ENCODE assay signal across 8 cellular contexts in the genomic region with DNA sequence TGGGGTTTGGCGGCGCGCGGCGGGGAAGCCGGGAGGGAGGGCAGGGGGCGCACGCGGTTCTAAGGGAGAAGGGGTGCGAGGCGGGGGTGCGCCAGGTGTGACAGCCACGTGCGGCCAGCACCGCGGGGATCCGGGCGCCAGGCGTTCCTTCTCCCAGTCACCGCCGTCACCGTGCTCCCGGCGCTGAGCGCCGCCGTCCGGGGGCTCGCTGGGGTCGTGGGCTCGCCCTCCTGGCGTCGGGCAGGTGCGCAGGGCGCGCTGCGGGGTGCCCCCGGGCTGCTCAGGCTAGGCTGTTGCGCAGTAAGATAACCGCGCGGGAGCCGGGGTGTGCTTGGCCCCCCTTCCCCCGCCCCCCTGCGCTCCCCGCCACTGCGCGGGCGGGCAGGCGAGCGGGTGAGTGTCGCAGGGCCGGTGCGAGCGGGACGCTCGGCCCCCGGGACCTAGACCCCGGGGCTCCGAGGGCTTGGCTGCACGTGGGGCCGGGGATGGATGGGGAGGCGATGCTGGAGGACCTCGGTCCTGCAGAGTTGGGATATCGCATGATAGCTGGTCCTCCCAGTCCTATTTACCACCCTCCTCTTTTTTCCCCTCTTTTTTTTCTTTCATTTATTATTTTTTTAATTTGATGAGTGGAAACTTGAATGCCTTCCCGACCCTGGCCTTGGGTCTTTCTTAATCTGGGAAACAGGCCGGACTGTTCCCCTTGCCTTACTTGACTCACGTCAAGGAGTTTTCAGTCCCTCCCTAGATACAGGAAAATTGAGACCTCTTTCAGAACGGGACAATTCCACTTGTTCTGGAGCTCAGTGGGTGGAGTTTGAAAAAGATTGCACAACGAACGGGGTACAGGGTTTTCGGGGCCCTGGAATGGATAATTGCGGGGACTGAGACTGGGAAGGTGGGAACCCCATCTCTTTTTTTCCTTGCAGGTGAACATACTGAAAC. TPM values are rescaled to one million over a fixed set of nuclear protein-coding genes. Genes with fewer than 3 reads are reported as not detected.
DNase-seq lines count a peak whose midpoint lies in the region; ATAC-seq and TF ChIP-seq lines count a peak whose summit lies in the region.

No MANE protein-coding gene starts in this region.

- H2AFZ ChIP-seq in neuron (ENCODE audit: low read depth, low read length), result peak overlapping the region; percentile 36

- CTCF ChIA-PET in BJ (lab: Yijun Ruan, JAX), result interaction anchor here (0.6 kb wide), 1 partner anchor 57 kb away, joined by 3 read pairs; no protein-coding TSS in a partner anchor

- peaks cover 5% of the 10 kb centered on the region for H3K4me1 ChIP-seq in neuron (ENCODE audit: insufficient read depth, low read length)

- H3K36me3 ChIP-seq in BJ (ENCODE audit: control insufficient read depth, insufficient read depth, low read length) (no peaks in the 10 kb centered on the region), neuron (ENCODE audit: insufficient read depth, low read length) (peaks cover 14% of the 10 kb centered on the region)

- peak overlapping the region; percentile 95 to 99 for H3K4me3 Mint-ChIP-seq in activated T-cell treated with anti-CD3 and anti-CD28 coated beads, Interleukin-2, amount 50 U/mL, for 72 hours
- peak overlapping the region; percentile 95 for H3K4me3 Mint-ChIP-seq in type B pancreatic cell

- H3K27me3 Mint-ChIP-seq in activated T-cell treated with anti-CD3 and anti-CD28 coated beads, Interleukin-2, amount 50 U/mL, for 72 hours (ENCODE audit: low read depth), result no peaks in the 10 kb centered on the region
- H3K27me3 Mint-ChIP-seq in type B pancreatic cell, result no peaks in the 10 kb centered on the region

- DNase-seq in BJ (ENCODE audit: low read depth), result no peak
- DNase-seq in NCI-H2107 treated with DMSO at 0.1 percent for 48 hours (lab: John Stamatoyannopoulos, UW; ENCODE audit: unreplicated experiment), result peak; percentile 12
- DNase-seq in activated T-cell treated with anti-CD3 and anti-CD28 coated beads, Interleukin-2, amount 50 U/mL, for 72 hours, result peak; percentile 45 to 58
- peak; percentile 50 for DNase-seq in fibroblast of mammary gland (ENCODE audit: low read depth)
- DNase-seq in type B pancreatic cell (ENCODE audit: extremely low spot score, unreplicated experiment), result no peak

- peaks cover 16% of the 10 kb centered on the region for H3K4me1 Mint-ChIP-seq in activated T-cell treated with anti-CD3 and anti-CD28 coated beads, Interleukin-2, amount 50 U/mL, for 72 hours (ENCODE audit: low read depth)
- peaks cover 12% of the 10 kb centered on the region for H3K4me1 Mint-ChIP-seq in type B pancreatic cell (ENCODE audit: unreplicated experiment)

- H3K9me3 Mint-ChIP-seq in activated T-cell treated with anti-CD3 and anti-CD28 coated beads, Interleukin-2, amount 50 U/mL, for 72 hours, result no peaks in the 10 kb centered on the region
- no peaks in the 10 kb centered on the region for H3K9me3 Mint-ChIP-seq in type B pancreatic cell

- TF ChIP-seq CTCF in BJ (IDR thresholded peaks at IDR 0.05; ENCODE audit: insufficient read depth, low read depth, low read length) (no peak), fibroblast of mammary gland (conservative IDR thresholded peaks at IDR 0.05; ENCODE audit: control insufficient read depth, insufficient read depth, low read depth, low read length) (no peak), type B pancreatic cell (conservative IDR thresholded peaks at IDR 0.05) (no peak)

- H3K27me3 ChIP-seq in BJ (ENCODE audit: control insufficient read depth, insufficient read depth, low read length) (no peaks in the 10 kb centered on the region), neuron (ENCODE audit: insufficient read depth, low read length) (no peaks in the 10 kb centered on the region)

- no peaks in the 10 kb centered on the region for H3K9me3 ChIP-seq in neuron (ENCODE audit: low read length)

- ATAC-seq in GM21381 (IDR thresholded peaks at IDR 0.05; ENCODE audit: unreplicated experiment) (peak; percentile 26), GM18873 (IDR thresholded peaks at IDR 0.05; ENCODE audit: low FRiP score, unreplicated experiment) (no peak)
- peak; percentile 32 to 43 for ATAC-seq in activated T-cell treated with anti-CD3 and anti-CD28 coated beads, Interleukin-2, amount 50 U/mL, for 72 hours (replicated peaks in 1 of 2)

- H3K4me3 ChIP-seq in BJ (ENCODE audit: low read depth, low read length) (peak overlapping the region; percentile 78), fibroblast of mammary gland (ENCODE audit: control insufficient read depth, low read depth, low read length) (peak overlapping the region; percentile 90), neuron (ENCODE audit: low read length) (peak overlapping the region; percentile 96)

- H3K36me3 Mint-ChIP-seq in activated T-cell treated with anti-CD3 and anti-CD28 coated beads, Interleukin-2, amount 50 U/mL, for 72 hours (ENCODE audit: insufficient read depth in 2 of 2), result peaks cover 2 to 8% of the 10 kb centered on the region in 2 donors
- peaks cover 7% of the 10 kb centered on the region for H3K36me3 Mint-ChIP-seq in type B pancreatic cell

- peak overlapping the region; percentile 79 for H3K27ac Mint-ChIP-seq in activated T-cell treated with anti-CD3 and anti-CD28 coated beads, Interleukin-2, amount 50 U/mL, for 72 hours
- peak overlapping the region; percentile 68 for H3K27ac Mint-ChIP-seq in type B pancreatic cell

- POLR2A ChIA-PET in BJ (lab: Charles Lee), result no interaction called here

RNA-seq across cellular contexts. Expression of gene TXLNG, which starts 0.8 kb away (rescaled TPM):
- polyA plus RNA-seq in BJ (2011; rRNA removed), result 4.5 and 8.9 TPM in 2 replicates
- 2.2 TPM in 2 replicates for polyA minus RNA-seq in BJ (2011; rRNA and poly(A)+ RNA removed)
- 10 to 100 TPM; 15.3 to 24.6 TPM for total RNA-seq in activated T-cell treated with anti-CD3 and anti-CD28 coated beads, Interleukin-2, amount 50 U/mL, for 72 hours
- total RNA-seq in type B pancreatic cell (ENCODE audit: low replicate concordance), result 24.5 and 27.3 TPM in 2 replicates

Comparison
In these comparisons a context has a peak if more than half of its experiments do, and no peak if none do; other contexts are left out.
1. DNase-seq: peak in NCI-H2107 treated with DMSO at 0.1 percent for 48 hours (single experiment), activated T-cell treated with anti-CD3 and anti-CD28 coated beads, Interleukin-2, amount 50 U/mL, for 72 hours (2 of 2) and fibroblast of mammary gland (single experiment); none in BJ (single experiment) and type B pancreatic cell (single experiment).
2. Peak in every context shown above with its lines, with median percentiles within 50 percentile points of each other: H3K4me3 ChIP-seq.